11 cellular contexts compared by ENCODE assay signal in the genomic region with DNA sequence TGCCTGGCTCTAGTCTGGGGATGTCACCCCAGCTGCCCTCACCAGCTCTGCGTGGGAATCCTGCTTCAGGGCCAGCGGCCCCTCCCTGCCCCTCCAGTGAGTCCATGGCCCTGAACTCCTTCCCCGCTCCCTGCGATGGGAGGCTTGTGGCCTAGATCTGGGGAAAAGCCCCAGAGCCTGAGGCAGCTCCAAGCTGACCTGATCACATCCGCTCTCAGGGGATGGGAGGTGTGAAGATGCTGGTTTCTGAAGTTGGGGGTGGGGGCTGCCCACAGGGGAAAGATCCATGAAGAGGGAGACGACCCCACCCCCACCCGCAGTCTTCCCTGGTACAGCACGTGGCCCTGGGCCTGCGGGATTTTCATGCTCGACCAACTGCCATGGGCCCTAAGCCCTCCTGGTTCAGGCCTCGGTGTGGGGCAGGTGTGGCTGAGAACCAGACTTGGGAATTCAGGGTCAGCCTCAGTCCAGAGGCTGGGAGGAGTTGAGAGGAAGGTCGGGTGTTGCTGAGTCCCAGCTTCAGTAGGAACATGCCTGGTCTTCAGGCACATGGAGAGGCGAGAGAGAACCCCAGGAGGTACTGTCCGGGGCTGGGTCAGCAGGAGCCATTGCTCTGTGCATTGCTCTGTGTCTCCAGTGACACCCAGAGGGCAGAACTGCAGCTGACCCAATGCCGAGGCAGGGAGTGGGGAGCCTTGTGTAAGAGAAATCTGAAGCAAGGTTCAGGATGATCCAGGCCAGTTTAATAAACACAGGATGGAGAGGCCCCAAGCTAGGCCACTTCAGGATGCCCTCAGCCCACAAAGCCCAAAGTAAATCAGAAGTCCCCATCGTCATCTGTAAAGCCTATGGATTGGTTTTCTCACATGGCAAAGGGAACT.
A peak's percentile ranks its signal among the peaks of the same experiment; 100 is the strongest.
DNase-seq lines count a peak whose midpoint lies in the region; ATAC-seq and TF ChIP-seq lines count a peak whose summit lies in the region.
"Had no signal": no experiment of that assay in that cellular context is flagged by ENCODE, and none has a peak within 500 bp of the region (broad histone marks: within the 10 kb centered on the region; RNA-seq: fewer than 3 reads in every experiment).

No MANE protein-coding gene starts in this region.

- H3K4me1 ChIP-seq in osteoblast (ENCODE audit: insufficient read depth, low read length), result peaks cover 3% of the 10 kb centered on the region

- no peak overlapping the region for H2AFZ ChIP-seq in osteoblast (ENCODE audit: low read length)

- H3K79me2 ChIP-seq in osteoblast (ENCODE audit: insufficient read depth, low read length), result no peaks in the 10 kb centered on the region

- DNase-seq in GM03348 (ENCODE audit: low spot score) (peak; percentile 52), MG63 (peak; percentile 7), fibroblast of mammary gland (ENCODE audit: low read depth) (peak; percentile 38), osteoblast (ENCODE audit: insufficient read length, low spot score, missing footprints) (peak; percentile 84), NCI-H1436 (lab: John Stamatoyannopoulos, UW) (no peak), NCI-H187 treated with DMSO at 0.1 percent for 48 hours (lab: John Stamatoyannopoulos, UW) (no peak), dermis blood vessel endothelial cell (no peak)
- DNase-seq: activated gamma-delta T cell, NCI-H2029, T-helper 1 cell had no signal

- H4K20me1 ChIP-seq in osteoblast (ENCODE audit: insufficient read depth, low read length), result no peaks in the 10 kb centered on the region

- H3K36me3 ChIP-seq in MG63, result no peaks in the 10 kb centered on the region
- no peaks in the 10 kb centered on the region for H3K36me3 ChIP-seq in osteoblast (ENCODE audit: insufficient read depth, low read length)

- H3K27me3 ChIP-seq in MG63, result no peaks in the 10 kb centered on the region
- no peaks in the 10 kb centered on the region for H3K27me3 ChIP-seq in osteoblast (ENCODE audit: insufficient read depth, low read length)

- ATAC-seq in HG02885 (IDR thresholded peaks at IDR 0.05; ENCODE audit: poor library complexity, unreplicated experiment), result no peak

- no peak overlapping the region for H3K4me2 ChIP-seq in osteoblast (ENCODE audit: insufficient read depth, low read length)

- no peak overlapping the region for H3K4me3 ChIP-seq in MG63
- H3K4me3 ChIP-seq in fibroblast of mammary gland (ENCODE audit: control insufficient read depth, low read depth, low read length), result no peak overlapping the region
- no peak overlapping the region for H3K4me3 ChIP-seq in osteoblast (ENCODE audit: insufficient read depth, low read length)

- H3K27ac ChIP-seq in osteoblast (ENCODE audit: low read depth, low read length), result no peak overlapping the region

- TF ChIP-seq CTCF in fibroblast of mammary gland (conservative IDR thresholded peaks at IDR 0.05; ENCODE audit: control insufficient read depth, insufficient read depth, low read depth, low read length), result peak; percentile 39
- TF ChIP-seq CTCF in osteoblast (IDR thresholded peaks at IDR 0.05; ENCODE audit: extremely low read depth, low read depth, low read length), result peak; percentile 51

- no peaks in the 10 kb centered on the region for H3K9me3 ChIP-seq in MG63
- H3K9me3 ChIP-seq in osteoblast (ENCODE audit: low read depth, low read length), result no peaks in the 10 kb centered on the region

Comparison
In these comparisons a context has a peak if more than half of its experiments do, and no peak if none do; other contexts are left out.
1. DNase-seq: peak in GM03348 (single experiment), MG63 (single experiment), fibroblast of mammary gland (single experiment) and osteoblast (single experiment); none in NCI-H1436 (single experiment), NCI-H187 treated with DMSO at 0.1 percent for 48 hours (single experiment) and dermis blood vessel endothelial cell (single experiment).